Comparison of ENCODE assay signal across 1 cellular context in the genomic region with DNA sequence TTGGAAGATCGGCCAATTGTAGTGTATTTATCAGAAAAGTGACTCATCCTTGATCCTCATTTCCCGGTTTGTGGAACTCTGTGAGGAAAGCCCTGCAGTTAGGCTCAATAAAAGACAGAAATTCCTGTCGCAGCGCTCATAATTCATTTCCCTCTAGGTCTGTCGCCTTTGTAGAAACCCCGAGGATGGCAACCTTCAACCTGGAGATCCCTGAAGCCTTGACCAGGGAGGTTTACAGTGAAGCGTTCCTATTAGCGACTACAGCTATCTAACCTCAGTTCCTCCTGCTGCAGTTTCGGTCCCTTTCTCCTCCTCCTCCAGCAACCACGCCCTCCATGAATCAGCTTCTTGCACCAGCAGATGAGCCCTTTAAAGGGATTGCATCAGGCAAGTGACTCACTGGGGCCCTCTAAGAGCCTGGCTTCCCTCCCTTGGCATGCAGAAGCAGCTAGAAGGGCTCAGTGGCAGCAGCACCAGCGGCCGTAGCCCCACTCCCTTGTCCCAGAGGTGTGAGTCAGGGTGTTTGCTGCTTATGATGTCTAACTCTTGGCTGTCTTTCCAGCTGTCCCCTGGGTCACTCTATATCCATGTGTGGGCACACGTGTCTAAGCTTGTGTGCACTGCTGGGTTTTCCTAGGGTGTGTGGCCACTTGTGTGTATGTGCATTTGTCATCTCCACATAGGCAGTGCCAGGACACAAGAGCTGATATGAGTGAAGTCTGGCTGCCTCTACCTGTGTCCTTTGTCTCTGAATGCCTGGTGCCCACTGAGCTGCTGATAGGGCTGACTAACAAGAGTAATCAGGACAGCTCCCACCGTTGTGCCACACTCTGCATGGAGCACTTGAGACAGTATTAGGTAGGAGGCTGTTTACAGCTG.
TF ChIP-seq lines count a peak whose summit lies in the region.

No MANE protein-coding gene starts in this region.

TF ChIP-seq in HepG2, 621 proteins besides CTCF, POLR2A, EP300 and RAD21 (continued from another document and continues in another):
- TF ChIP-seq, protein P1, sequence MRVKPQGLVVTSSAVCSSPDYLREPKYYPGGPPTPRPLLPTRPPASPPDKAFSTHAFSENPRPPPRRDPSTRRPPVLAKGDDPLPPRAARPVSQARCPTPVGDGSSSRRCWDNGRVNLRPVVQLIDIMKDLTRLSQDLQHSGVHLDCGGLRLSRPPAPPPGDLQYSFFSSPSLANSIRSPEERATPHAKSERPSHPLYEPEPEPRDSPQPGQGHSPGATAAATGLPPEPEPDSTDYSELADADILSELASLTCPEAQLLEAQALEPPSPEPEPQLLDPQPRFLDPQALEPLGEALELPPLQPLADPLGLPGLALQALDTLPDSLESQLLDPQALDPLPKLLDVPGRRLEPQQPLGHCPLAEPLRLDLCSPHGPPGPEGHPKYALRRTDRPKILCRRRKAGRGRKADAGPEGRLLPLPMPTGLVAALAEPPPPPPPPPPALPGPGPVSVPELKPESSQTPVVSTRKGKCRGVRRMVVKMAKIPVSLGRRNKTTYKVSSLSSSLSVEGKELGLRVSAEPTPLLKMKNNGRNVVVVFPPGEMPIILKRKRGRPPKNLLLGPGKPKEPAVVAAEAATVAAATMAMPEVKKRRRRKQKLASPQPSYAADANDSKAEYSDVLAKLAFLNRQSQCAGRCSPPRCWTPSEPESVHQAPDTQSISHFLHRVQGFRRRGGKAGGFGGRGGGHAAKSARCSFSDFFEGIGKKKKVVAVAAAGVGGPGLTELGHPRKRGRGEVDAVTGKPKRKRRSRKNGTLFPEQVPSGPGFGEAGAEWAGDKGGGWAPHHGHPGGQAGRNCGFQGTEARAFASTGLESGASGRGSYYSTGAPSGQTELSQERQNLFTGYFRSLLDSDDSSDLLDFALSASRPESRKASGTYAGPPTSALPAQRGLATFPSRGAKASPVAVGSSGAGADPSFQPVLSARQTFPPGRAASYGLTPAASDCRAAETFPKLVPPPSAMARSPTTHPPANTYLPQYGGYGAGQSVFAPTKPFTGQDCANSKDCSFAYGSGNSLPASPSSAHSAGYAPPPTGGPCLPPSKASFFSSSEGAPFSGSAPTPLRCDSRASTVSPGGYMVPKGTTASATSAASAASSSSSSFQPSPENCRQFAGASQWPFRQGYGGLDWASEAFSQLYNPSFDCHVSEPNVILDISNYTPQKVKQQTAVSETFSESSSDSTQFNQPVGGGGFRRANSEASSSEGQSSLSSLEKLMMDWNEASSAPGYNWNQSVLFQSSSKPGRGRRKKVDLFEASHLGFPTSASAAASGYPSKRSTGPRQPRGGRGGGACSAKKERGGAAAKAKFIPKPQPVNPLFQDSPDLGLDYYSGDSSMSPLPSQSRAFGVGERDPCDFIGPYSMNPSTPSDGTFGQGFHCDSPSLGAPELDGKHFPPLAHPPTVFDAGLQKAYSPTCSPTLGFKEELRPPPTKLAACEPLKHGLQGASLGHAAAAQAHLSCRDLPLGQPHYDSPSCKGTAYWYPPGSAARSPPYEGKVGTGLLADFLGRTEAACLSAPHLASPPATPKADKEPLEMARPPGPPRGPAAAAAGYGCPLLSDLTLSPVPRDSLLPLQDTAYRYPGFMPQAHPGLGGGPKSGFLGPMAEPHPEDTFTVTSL (CRISPR knock-in tag; IDR thresholded peaks at IDR 0.05; ENCODE audit: borderline replicate concordance): peak; percentile 37; the same call in 1 of the 2 replicates
- TF ChIP-seq ZNF230 (CRISPR knock-in tag; IDR thresholded peaks at IDR 0.05): peak; percentile 69; the same call in 1 of the 2 replicates
- TF ChIP-seq, protein P2, sequence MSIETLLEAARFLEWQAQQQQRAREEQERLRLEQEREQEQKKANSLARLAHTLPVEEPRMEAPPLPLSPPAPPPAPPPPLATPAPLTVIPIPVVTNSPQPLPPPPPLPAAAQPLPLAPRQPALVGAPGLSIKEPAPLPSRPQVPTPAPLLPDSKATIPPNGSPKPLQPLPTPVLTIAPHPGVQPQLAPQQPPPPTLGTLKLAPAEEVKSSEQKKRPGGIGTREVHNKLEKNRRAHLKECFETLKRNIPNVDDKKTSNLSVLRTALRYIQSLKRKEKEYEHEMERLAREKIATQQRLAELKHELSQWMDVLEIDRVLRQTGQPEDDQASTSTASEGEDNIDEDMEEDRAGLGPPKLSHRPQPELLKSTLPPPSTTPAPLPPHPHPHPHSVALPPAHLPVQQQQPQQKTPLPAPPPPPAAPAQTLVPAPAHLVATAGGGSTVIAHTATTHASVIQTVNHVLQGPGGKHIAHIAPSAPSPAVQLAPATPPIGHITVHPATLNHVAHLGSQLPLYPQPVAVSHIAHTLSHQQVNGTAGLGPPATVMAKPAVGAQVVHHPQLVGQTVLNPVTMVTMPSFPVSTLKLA (IDR thresholded peaks at IDR 0.05): peak; percentile 70
- peak; percentile 83 for TF ChIP-seq SIN3A (IDR thresholded peaks at IDR 0.05; ENCODE audit: borderline replicate concordance, low read depth, low read length)
- peak; percentile 90; the same call in 1 of the 2 replicates for TF ChIP-seq ZFP41 (CRISPR knock-in tag; IDR thresholded peaks at IDR 0.05; ENCODE audit: borderline replicate concordance)
- peak; percentile 63; the same call in 1 of the 2 replicates for TF ChIP-seq IRF2 (CRISPR knock-in tag; IDR thresholded peaks at IDR 0.05)
- no peak for TF ChIP-seq ARNT2 (CRISPR knock-in tag; IDR thresholded peaks at IDR 0.05; ENCODE audit: low read depth)
- TF ChIP-seq ZNF7 (CRISPR knock-in tag; IDR thresholded peaks at IDR 0.05): no peak
- TF ChIP-seq, protein P3, sequence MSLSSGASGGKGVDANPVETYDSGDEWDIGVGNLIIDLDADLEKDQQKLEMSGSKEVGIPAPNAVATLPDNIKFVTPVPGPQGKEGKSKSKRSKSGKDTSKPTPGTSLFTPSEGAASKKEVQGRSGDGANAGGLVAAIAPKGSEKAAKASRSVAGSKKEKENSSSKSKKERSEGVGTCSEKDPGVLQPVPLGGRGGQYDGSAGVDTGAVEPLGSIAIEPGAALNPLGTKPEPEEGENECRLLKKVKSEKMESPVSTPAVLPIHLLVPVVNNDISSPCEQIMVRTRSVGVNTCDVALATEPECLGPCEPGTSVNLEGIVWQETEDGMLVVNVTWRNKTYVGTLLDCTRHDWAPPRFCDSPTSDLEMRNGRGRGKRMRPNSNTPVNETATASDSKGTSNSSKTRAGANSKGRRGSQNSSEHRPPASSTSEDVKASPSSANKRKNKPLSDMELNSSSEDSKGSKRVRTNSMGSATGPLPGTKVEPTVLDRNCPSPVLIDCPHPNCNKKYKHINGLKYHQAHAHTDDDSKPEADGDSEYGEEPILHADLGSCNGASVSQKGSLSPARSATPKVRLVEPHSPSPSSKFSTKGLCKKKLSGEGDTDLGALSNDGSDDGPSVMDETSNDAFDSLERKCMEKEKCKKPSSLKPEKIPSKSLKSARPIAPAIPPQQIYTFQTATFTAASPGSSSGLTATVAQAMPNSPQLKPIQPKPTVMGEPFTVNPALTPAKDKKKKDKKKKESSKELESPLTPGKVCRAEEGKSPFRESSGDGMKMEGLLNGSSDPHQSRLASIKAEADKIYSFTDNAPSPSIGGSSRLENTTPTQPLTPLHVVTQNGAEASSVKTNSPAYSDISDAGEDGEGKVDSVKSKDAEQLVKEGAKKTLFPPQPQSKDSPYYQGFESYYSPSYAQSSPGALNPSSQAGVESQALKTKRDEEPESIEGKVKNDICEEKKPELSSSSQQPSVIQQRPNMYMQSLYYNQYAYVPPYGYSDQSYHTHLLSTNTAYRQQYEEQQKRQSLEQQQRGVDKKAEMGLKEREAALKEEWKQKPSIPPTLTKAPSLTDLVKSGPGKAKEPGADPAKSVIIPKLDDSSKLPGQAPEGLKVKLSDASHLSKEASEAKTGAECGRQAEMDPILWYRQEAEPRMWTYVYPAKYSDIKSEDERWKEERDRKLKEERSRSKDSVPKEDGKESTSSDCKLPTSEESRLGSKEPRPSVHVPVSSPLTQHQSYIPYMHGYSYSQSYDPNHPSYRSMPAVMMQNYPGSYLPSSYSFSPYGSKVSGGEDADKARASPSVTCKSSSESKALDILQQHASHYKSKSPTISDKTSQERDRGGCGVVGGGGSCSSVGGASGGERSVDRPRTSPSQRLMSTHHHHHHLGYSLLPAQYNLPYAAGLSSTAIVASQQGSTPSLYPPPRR (CRISPR knock-in tag; IDR thresholded peaks at IDR 0.05; ENCODE audit: borderline replicate concordance): no peak; the same call in 1 of the 2 replicates
- TF ChIP-seq NFIB (CRISPR knock-in tag; IDR thresholded peaks at IDR 0.05; ENCODE audit: borderline replicate concordance): no peak
- no peak for TF ChIP-seq NCOA1 (CRISPR knock-in tag; IDR thresholded peaks at IDR 0.05)
- no peak for TF ChIP-seq JDP2 (CRISPR knock-in tag; IDR thresholded peaks at IDR 0.05; ENCODE audit: borderline replicate concordance)
- TF ChIP-seq ZNF713 (CRISPR knock-in tag; IDR thresholded peaks at IDR 0.05): no peak
- TF ChIP-seq ZNF432 (CRISPR knock-in tag; IDR thresholded peaks at IDR 0.05; ENCODE audit: borderline replicate concordance): no peak
- no peak for TF ChIP-seq ZNF670 (CRISPR knock-in tag; IDR thresholded peaks at IDR 0.05; ENCODE audit: borderline replicate concordance)
- TF ChIP-seq REXO4 (CRISPR knock-in tag; IDR thresholded peaks at IDR 0.05; ENCODE audit: borderline replicate concordance): no peak
- no peak for TF ChIP-seq MLLT10 (CRISPR knock-in tag; IDR thresholded peaks at IDR 0.05)
- TF ChIP-seq, protein P4, sequence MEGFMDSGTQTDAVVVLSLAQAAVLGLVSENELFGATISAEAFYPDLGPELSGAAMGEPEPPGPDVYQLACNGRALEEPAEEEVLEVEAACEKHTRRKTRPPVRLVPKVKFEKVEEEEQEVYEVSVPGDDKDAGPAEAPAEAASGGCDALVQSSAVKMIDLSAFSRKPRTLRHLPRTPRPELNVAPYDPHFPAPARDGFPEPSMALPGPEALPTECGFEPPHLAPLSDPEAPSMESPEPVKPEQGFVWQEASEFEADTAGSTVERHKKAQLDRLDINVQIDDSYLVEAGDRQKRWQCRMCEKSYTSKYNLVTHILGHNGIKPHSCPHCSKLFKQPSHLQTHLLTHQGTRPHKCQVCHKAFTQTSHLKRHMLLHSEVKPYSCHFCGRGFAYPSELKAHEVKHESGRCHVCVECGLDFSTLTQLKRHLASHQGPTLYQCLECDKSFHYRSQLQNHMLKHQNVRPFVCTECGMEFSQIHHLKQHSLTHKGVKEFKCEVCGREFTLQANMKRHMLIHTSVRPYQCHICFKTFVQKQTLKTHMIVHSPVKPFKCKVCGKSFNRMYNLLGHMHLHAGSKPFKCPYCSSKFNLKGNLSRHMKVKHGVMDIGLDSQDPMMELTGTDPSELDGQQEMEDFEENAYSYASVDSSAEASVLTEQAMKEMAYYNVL (CRISPR knock-in tag; IDR thresholded peaks at IDR 0.05; ENCODE audit: borderline replicate concordance): 0 out of 2 replicates have a peak, but pooled peaks have one; percentile 49
- TF ChIP-seq ZNF468 (CRISPR knock-in tag; IDR thresholded peaks at IDR 0.05): no peak
- TF ChIP-seq PAWR (CRISPR knock-in tag; IDR thresholded peaks at IDR 0.05; ENCODE audit: borderline replicate concordance): no peak
- TF ChIP-seq ZNF10 (CRISPR knock-in tag; IDR thresholded peaks at IDR 0.05; ENCODE audit: borderline replicate concordance, low read depth): no peak
- TF ChIP-seq, protein P5, sequence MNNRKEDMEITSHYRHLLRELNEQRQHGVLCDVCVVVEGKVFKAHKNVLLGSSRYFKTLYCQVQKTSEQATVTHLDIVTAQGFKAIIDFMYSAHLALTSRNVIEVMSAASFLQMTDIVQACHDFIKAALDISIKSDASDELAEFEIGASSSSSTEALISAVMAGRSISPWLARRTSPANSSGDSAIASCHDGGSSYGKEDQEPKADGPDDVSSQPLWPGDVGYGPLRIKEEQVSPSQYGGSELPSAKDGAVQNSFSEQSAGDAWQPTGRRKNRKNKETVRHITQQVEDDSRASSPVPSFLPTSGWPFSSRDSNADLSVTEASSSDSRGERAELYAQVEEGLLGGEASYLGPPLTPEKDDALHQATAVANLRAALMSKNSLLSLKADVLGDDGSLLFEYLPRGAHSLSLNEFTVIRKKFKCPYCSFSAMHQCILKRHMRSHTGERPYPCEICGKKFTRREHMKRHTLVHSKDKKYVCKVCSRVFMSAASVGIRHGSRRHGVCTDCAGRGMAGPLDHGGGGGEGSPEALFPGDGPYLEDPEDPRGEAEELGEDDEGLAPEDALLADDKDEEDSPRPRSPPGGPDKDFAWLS (CRISPR knock-in tag; IDR thresholded peaks at IDR 0.05; ENCODE audit: borderline replicate concordance): 0 out of 2 replicates have a peak, but pooled peaks have one; percentile 13
- peak; percentile 69; the same call in 1 of the 2 replicates for TF ChIP-seq MYC (CRISPR knock-in tag; IDR thresholded peaks at IDR 0.05; ENCODE audit: borderline replicate concordance)
- TF ChIP-seq, protein P6, sequence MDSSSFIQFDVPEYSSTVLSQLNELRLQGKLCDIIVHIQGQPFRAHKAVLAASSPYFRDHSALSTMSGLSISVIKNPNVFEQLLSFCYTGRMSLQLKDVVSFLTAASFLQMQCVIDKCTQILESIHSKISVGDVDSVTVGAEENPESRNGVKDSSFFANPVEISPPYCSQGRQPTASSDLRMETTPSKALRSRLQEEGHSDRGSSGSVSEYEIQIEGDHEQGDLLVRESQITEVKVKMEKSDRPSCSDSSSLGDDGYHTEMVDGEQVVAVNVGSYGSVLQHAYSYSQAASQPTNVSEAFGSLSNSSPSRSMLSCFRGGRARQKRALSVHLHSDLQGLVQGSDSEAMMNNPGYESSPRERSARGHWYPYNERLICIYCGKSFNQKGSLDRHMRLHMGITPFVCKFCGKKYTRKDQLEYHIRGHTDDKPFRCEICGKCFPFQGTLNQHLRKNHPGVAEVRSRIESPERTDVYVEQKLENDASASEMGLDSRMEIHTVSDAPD (CRISPR knock-in tag; IDR thresholded peaks at IDR 0.05): no peak; the same call in 1 of the 2 replicates
- peak; percentile 90 for TF ChIP-seq FOSL1 (CRISPR knock-in tag; IDR thresholded peaks at IDR 0.05; ENCODE audit: borderline replicate concordance)
- TF ChIP-seq ZBTB21 (CRISPR knock-in tag; IDR thresholded peaks at IDR 0.05): no peak
- no peak for TF ChIP-seq CAMTA2 (CRISPR knock-in tag; IDR thresholded peaks at IDR 0.05; ENCODE audit: borderline replicate concordance)
- no peak for TF ChIP-seq CENPT (CRISPR knock-in tag; IDR thresholded peaks at IDR 0.05; ENCODE audit: low read depth)
- no peak for TF ChIP-seq ZNF720 (CRISPR knock-in tag; IDR thresholded peaks at IDR 0.05)
- no peak for TF ChIP-seq RBM22 (optimal IDR thresholded peaks at IDR 0.05; ENCODE audit: low read length)
- TF ChIP-seq ZNF292 (CRISPR knock-in tag; IDR thresholded peaks at IDR 0.05; ENCODE audit: borderline replicate concordance, low read depth): peak; percentile 18; the same call in 1 of the 2 replicates
- TF ChIP-seq, protein P7, sequence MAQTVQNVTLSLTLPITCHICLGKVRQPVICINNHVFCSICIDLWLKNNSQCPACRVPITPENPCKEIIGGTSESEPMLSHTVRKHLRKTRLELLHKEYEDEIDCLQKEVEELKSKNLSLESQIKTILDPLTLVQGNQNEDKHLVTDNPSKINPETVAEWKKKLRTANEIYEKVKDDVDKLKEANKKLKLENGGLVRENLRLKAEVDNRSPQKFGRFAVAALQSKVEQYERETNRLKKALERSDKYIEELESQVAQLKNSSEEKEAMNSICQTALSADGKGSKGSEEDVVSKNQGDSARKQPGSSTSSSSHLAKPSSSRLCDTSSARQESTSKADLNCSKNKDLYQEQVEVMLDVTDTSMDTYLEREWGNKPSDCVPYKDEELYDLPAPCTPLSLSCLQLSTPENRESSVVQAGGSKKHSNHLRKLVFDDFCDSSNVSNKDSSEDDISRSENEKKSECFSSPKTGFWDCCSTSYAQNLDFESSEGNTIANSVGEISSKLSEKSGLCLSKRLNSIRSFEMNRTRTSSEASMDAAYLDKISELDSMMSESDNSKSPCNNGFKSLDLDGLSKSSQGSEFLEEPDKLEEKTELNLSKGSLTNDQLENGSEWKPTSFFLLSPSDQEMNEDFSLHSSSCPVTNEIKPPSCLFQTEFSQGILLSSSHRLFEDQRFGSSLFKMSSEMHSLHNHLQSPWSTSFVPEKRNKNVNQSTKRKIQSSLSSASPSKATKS (CRISPR knock-in tag; IDR thresholded peaks at IDR 0.05): no peak
- TF ChIP-seq ZNF629 (CRISPR knock-in tag; conservative IDR thresholded peaks at IDR 0.05): no peak
- TF ChIP-seq ARHGAP35 (CRISPR knock-in tag; IDR thresholded peaks at IDR 0.05; ENCODE audit: borderline replicate concordance): no peak; the same call in 1 of the 2 replicates
- TF ChIP-seq ZFAT (CRISPR knock-in tag; conservative IDR thresholded peaks at IDR 0.05): peak; percentile 64; the same call in 1 of the 2 replicates
- no peak for TF ChIP-seq SMARCC2 (IDR thresholded peaks at IDR 0.05)
